Comparison of ENCODE assay signal across 7 cellular contexts in the genomic region with DNA sequence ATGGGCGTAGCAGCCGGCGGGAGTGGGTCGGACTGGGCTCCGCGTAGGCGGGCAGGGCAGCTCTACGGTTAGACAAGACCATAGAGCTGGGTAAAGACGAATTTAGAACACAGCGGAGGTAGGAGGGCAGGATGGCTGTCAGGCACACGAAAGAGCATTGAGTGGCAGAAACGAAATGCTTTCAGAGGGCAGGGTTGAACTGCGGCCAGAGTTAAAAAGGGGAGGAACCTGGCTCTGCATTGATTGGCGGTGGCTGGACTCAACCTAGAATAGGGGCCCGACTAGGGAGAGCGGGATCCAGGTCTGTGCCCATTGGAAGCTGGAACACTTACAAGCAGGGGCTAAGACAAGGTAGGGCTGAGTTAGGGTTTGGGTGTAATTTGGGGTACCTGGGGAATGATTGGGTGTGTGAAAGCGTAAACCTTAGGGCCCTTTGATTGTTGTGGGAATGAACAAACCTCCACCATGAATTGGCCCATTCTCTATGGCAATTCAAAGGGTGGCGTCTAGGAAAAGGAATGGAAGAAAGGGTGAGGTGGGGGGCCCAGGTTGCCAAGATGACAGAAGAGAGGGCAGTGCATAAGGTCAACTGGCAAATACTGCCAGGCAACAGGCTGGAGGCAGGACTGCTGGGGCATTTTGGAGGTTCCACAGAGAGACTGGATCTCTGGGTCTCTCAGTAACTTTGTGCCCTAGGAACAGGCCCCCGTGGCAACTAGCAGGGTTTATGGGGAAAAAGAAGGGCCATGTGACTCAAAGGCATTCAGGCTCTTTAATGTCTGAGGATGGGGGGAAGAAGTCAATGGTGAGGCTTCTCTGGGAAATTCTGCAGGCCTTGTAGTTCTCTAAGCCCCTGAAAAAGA. TPM values are rescaled to one million over a fixed set of nuclear protein-coding genes. Genes with fewer than 3 reads are reported as not detected.
DNase-seq lines count a peak whose midpoint lies in the region; ATAC-seq and TF ChIP-seq lines count a peak whose summit lies in the region.

No MANE protein-coding gene starts in this region.

- H3K27ac ChIP-seq in iPS DF 6.9 (ENCODE audit: low read length) = no peak overlapping the region

- H3K9me3 Mint-ChIP-seq in activated B cell treated with CpG ODN at 0.5 μM for 24 hours = no peaks in the 10 kb centered on the region
- no peaks in the 10 kb centered on the region for H3K9me3 Mint-ChIP-seq in stimulated activated naive B cell treated with anti-CD40 and anti-IgM and Interleukin-4, amounts not matched to agents 10 μg/mL and 1 μg/mL and 100 μg/mL, for 72 hours

- peaks cover 43% of the 10 kb centered on the region for H3K36me3 ChIP-seq in HAP-1 (replicated peaks)
- H3K36me3 ChIP-seq in iPS DF 6.9 (ENCODE audit: control insufficient read depth, insufficient read depth, low read length) = peaks cover 2% of the 10 kb centered on the region; the same call in 1 of the 2 replicates

- CTCF ChIA-PET in activated B cell treated with CpG ODN at 0.5 μM for 24 hours (lab: Charles Lee) = no interaction called here

- H3K27me3 Mint-ChIP-seq in activated B cell treated with CpG ODN at 0.5 μM for 24 hours = no peaks in the 10 kb centered on the region
- no peaks in the 10 kb centered on the region for H3K27me3 Mint-ChIP-seq in stimulated activated naive B cell treated with anti-CD40 and anti-IgM and Interleukin-4, amounts not matched to agents 10 μg/mL and 1 μg/mL and 100 μg/mL, for 72 hours

- no peaks in the 10 kb centered on the region for H3K9me3 ChIP-seq in HAP-1
- H3K9me3 ChIP-seq in iPS DF 6.9 (ENCODE audit: control insufficient read depth, insufficient read depth, low read length) = no peaks in the 10 kb centered on the region

- intact Hi-C loops in activated B cell treated with CpG ODN at 0.5 μM for 24 hours (cut with micrococcal nuclease) = loop anchor here (1.0 to 10.0 kb wide), 9 partner anchors 14 to 1544 kb away; a partner anchor contains a TSS

- H3K36me3 Mint-ChIP-seq in activated B cell treated with CpG ODN at 0.5 μM for 24 hours (ENCODE audit: low read depth) = peaks cover 51% of the 10 kb centered on the region
- H3K36me3 Mint-ChIP-seq in stimulated activated naive B cell treated with anti-CD40 and anti-IgM and Interleukin-4, amounts not matched to agents 10 μg/mL and 1 μg/mL and 100 μg/mL, for 72 hours = peaks cover 33 to 45% of the 10 kb centered on the region in 2 donors

- peak overlapping the region; percentile 87 for H3K27ac Mint-ChIP-seq in activated B cell treated with CpG ODN at 0.5 μM for 24 hours
- peak overlapping the region; percentile 92 for H3K27ac Mint-ChIP-seq in stimulated activated naive B cell treated with anti-CD40 and anti-IgM and Interleukin-4, amounts not matched to agents 10 μg/mL and 1 μg/mL and 100 μg/mL, for 72 hours

- in situ Hi-C loops in HAP-1 (cut with MboI; ENCODE audit: low sequenced_read_pairs) = loop anchor here (10.0 kb wide), 1 partner anchor 436 kb away; a partner anchor contains a TSS

- H3K4me3 Mint-ChIP-seq in activated B cell treated with CpG ODN at 0.5 μM for 24 hours = peak overlapping the region; percentile 88
- peak overlapping the region; percentile 80 to 84 for H3K4me3 Mint-ChIP-seq in stimulated activated naive B cell treated with anti-CD40 and anti-IgM and Interleukin-4, amounts not matched to agents 10 μg/mL and 1 μg/mL and 100 μg/mL, for 72 hours

- DNase-seq in HAP-1 (ENCODE audit: low spot score in 2 of 2) (no peak), activated B cell treated with CpG ODN at 0.5 μM for 24 hours (no peak), iPS DF 6.9 (ENCODE audit: low read depth, low spot score) (no peak), NCI-H1417 (lab: John Stamatoyannopoulos, UW) (no peak), NCI-H2081 (lab: John Stamatoyannopoulos, UW) (no peak), NCI-H146 (lab: John Stamatoyannopoulos, UW) (no peak)
- no peak for DNase-seq in stimulated activated naive B cell treated with anti-CD40 and anti-IgM and Interleukin-4, amounts not matched to agents 10 μg/mL and 1 μg/mL and 100 μg/mL, for 72 hours

- POLR2A ChIA-PET in activated B cell treated with CpG ODN at 0.5 μM for 24 hours (lab: Charles Lee) = interaction anchor here (0.9 to 1.7 kb wide), 6 partner anchors 7 to 923 kb away, joined by 3 to 10 read pairs (median 5); a partner anchor contains a TSS

- no peaks in the 10 kb centered on the region for H3K27me3 ChIP-seq in HAP-1 (ENCODE audit: low read depth)
- H3K27me3 ChIP-seq in iPS DF 6.9 (ENCODE audit: control insufficient read depth, insufficient read depth, low read length) = no peaks in the 10 kb centered on the region

- H3K4me3 ChIP-seq in HAP-1 (peak overlapping the region; percentile 31), iPS DF 6.9 (ENCODE audit: low read length) (peak overlapping the region; percentile 65; the same call in 1 of the 2 replicates)

- ATAC-seq in activated B cell treated with CpG ODN at 0.5 μM for 24 hours (ENCODE audit: low read depth) = no peak
- ATAC-seq in stimulated activated naive B cell treated with anti-CD40 and anti-IgM and Interleukin-4, amounts not matched to agents 10 μg/mL and 1 μg/mL and 100 μg/mL, for 72 hours (replicated peaks) = no peak

- peaks cover 29% of the 10 kb centered on the region for H3K4me1 Mint-ChIP-seq in activated B cell treated with CpG ODN at 0.5 μM for 24 hours
- H3K4me1 Mint-ChIP-seq in stimulated activated naive B cell treated with anti-CD40 and anti-IgM and Interleukin-4, amounts not matched to agents 10 μg/mL and 1 μg/mL and 100 μg/mL, for 72 hours = peaks cover 11 to 45% of the 10 kb centered on the region in 2 donors

- no peak for TF ChIP-seq CTCF in activated B cell treated with CpG ODN at 0.5 μM for 24 hours (IDR thresholded peaks at IDR 0.05)

- no CpG with 5 or more reads among the region's 19 CpGs for WGBS in iPS DF 6.9 (ENCODE audit: insufficient coverage, insufficient read length)

- H3K4me1 ChIP-seq in HAP-1 (peaks cover 10% of the 10 kb centered on the region), iPS DF 6.9 (ENCODE audit: control insufficient read depth, insufficient read depth, low read length) (no peaks in the 10 kb centered on the region)

RNA-seq across cellular contexts. Expression of a gene that starts 0.9 kb away (rescaled TPM):
- 26.5 and 31.8 TPM in 2 replicates for total RNA-seq in activated B cell treated with CpG ODN at 0.5 μM for 24 hours

RNA-seq across cellular contexts. Expression of a gene that starts 7.7 kb away (rescaled TPM):
- total RNA-seq in activated B cell treated with CpG ODN at 0.5 μM for 24 hours = 184 and 201 TPM in 2 replicates

RNA-seq across cellular contexts. Expression of a gene that starts 21.5 kb away (rescaled TPM):
- total RNA-seq in activated B cell treated with CpG ODN at 0.5 μM for 24 hours = 0.42 and 0.91 TPM in 2 replicates

RNA-seq across cellular contexts. Expression of a gene that starts 31.6 kb away (rescaled TPM):
- not detected in 2 replicates for total RNA-seq in activated B cell treated with CpG ODN at 0.5 μM for 24 hours
